17 cellular contexts compared by ENCODE assay signal in genomic region chr15:68602484-68603240, GRCh38. TPM values are rescaled to one million over a fixed set of nuclear protein-coding genes. Genes with fewer than 3 reads are reported as not detected.
DNase-seq lines count a peak whose midpoint lies in the region.
"Had no signal": no experiment of that assay in that cellular context is flagged by ENCODE, and none has a peak within 500 bp of the region (broad histone marks: within the 10 kb centered on the region; RNA-seq: fewer than 3 reads in every experiment).

No MANE protein-coding gene starts in this region.

- no CpG with 5 or more reads among the region's 12 CpGs for WGBS in neuronal stem cell (ENCODE audit: extremely low coverage in 2 of 2, insufficient read length in 2 of 2, insufficient replicate concordance in 1 of 2), 2 donors

- no peak overlapping the region for H4K8ac ChIP-seq in neuronal stem cell (ENCODE audit: low read depth, low read length)

- no peak overlapping the region for H3K9ac ChIP-seq in BLaER1 treated with 17β-estradiol and CSF1 and Interleukin-3, amounts not matched to agents 10 nM and 100 nM
- H3K9ac ChIP-seq in neuronal stem cell (ENCODE audit: low read depth, low read length, poor library complexity) = no peak overlapping the region
- H3K9ac ChIP-seq: SK-N-SH had no signal

- H3K4ac ChIP-seq in neuronal stem cell (ENCODE audit: low read length) = no peak overlapping the region

- peak overlapping the region in 7 of 11 experiments; percentile 27 to 83 (median 64); a peak in 14 of 22 replicates for H3K4me2 ChIP-seq in BLaER1 treated with 17β-estradiol and CSF1 and Interleukin-3, amounts not matched to agents 10 nM and 100 nM
- H3K4me2 ChIP-seq in neuronal stem cell (ENCODE audit: insufficient read depth, low read length, poor library complexity, severe bottlenecking) = no peak overlapping the region
- H3K4me2 ChIP-seq: SK-N-SH had no signal

- H2AK5ac ChIP-seq in neuronal stem cell (ENCODE audit: low read depth, low read length) = peak overlapping the region; percentile 48

- peaks cover 38 to 79% (median 63%) of the 10 kb centered on the region in 10 experiments for H3K4me1 ChIP-seq in BLaER1 treated with 17β-estradiol and CSF1 and Interleukin-3, amounts not matched to agents 10 nM and 100 nM
- H3K4me1 ChIP-seq in neuronal stem cell (ENCODE audit: control insufficient read depth in 2 of 2, insufficient read depth in 1 of 2, low read depth in 1 of 2, low read length in 2 of 2) = peaks cover 30 to 40% of the 10 kb centered on the region in 2 donors

- peak; percentile 88 to 96 for DNase-seq in NCI-H524 (lab: John Stamatoyannopoulos, UW)
- no peak for DNase-seq in neuronal stem cell (ENCODE audit: low spot score)
- no peak for DNase-seq in NCI-H1436 treated with DMSO at 0.1 percent for 48 hours (lab: John Stamatoyannopoulos, UW)
- no peak for DNase-seq in NCI-H774 (lab: John Stamatoyannopoulos, UW)
- DNase-seq in HuH-7.5 (ENCODE audit: low spot score) = no peak
- no peak for DNase-seq in NCI-H2196 (lab: John Stamatoyannopoulos, UW; ENCODE audit: unreplicated experiment)
- DNase-seq: DMS 273 treated with DMSO at 0.1 percent for 48 hours, GF-D8, HCEC 1CT, KG1, NCI-H146, NCI-H446, NCI-H748 treated with DMSO at 0.1 percent for 48 hours, SK-N-SH had no signal

- peaks cover 12 to 21% (median 17%) of the 10 kb centered on the region in 11 experiments for H3K9me3 ChIP-seq in BLaER1 treated with 17β-estradiol and CSF1 and Interleukin-3, amounts not matched to agents 10 nM and 100 nM (replicated peaks in 1 of 11)
- H3K9me3 ChIP-seq in neuronal stem cell (replicated peaks in 1 of 2; ENCODE audit: control insufficient read depth in 2 of 2, insufficient read depth in 1 of 2, low read depth in 1 of 2, low read length in 2 of 2) = no peaks in the 10 kb centered on the region
- H3K9me3 ChIP-seq: SK-N-SH had no signal

- H3K79me1 ChIP-seq in neuronal stem cell (ENCODE audit: low read depth, low read length) = peaks cover 4% of the 10 kb centered on the region

- peaks cover 0 to 12% (median 3%) of the 10 kb centered on the region in 11 experiments; a peak in 7 of 22 replicates for H3K36me3 ChIP-seq in BLaER1 treated with 17β-estradiol and CSF1 and Interleukin-3, amounts not matched to agents 10 nM and 100 nM
- no peaks in the 10 kb centered on the region for H3K36me3 ChIP-seq in neuronal stem cell (replicated peaks in 1 of 2; ENCODE audit: control insufficient read depth in 2 of 2, insufficient read depth in 2 of 2, low read length in 2 of 2)

- H3K23ac ChIP-seq in neuronal stem cell (ENCODE audit: low read depth, low read length, poor library complexity) = no peak overlapping the region

- H3K18ac ChIP-seq in neuronal stem cell (ENCODE audit: low read length) = peak overlapping the region; percentile 84

- no peak overlapping the region for H4K91ac ChIP-seq in neuronal stem cell (ENCODE audit: low read depth, low read length, poor library complexity)

- H4K20me1 ChIP-seq in BLaER1 treated with 17β-estradiol and CSF1 and Interleukin-3, amounts not matched to agents 10 nM and 100 nM = peaks cover 0 to 42% (median 5%) of the 10 kb centered on the region in 11 experiments; a peak in 6 of 22 replicates

- peak overlapping the region in 1 of 11 experiments; percentile 25; a peak in 1 of 22 replicates for H3K27ac ChIP-seq in BLaER1 treated with 17β-estradiol and CSF1 and Interleukin-3, amounts not matched to agents 10 nM and 100 nM
- peak overlapping the region; percentile 32 for H3K27ac ChIP-seq in cingulate gyrus (ENCODE audit: low read depth, low read length)
- H3K27ac ChIP-seq in neuronal stem cell (replicated peaks; ENCODE audit: low read length) = no peak overlapping the region
- H3K27ac ChIP-seq: C4-2B had no signal

- no peak overlapping the region for H3K14ac ChIP-seq in neuronal stem cell (ENCODE audit: low read length)

- no peak overlapping the region for H2AFZ ChIP-seq in neuronal stem cell (ENCODE audit: low read length)

- no peak overlapping the region for H2BK5ac ChIP-seq in neuronal stem cell (ENCODE audit: low read length)

- H3K4me3 ChIP-seq in BLaER1 treated with 17β-estradiol and CSF1 and Interleukin-3, amounts not matched to agents 10 nM and 100 nM = no peak overlapping the region
- H3K4me3 ChIP-seq in neuronal stem cell (ENCODE audit: low read length in 2 of 2) = no peak overlapping the region

- H3K27me3 ChIP-seq in BLaER1 treated with 17β-estradiol and CSF1 and Interleukin-3, amounts not matched to agents 10 nM and 100 nM = no peaks in the 10 kb centered on the region
- H3K27me3 ChIP-seq in neuronal stem cell (ENCODE audit: control insufficient read depth in 3 of 3, insufficient read depth in 3 of 3, low read depth in 1 of 3, low read length in 3 of 3) = no peaks in the 10 kb centered on the region

- H2BK120ac ChIP-seq in neuronal stem cell (ENCODE audit: low read depth, low read length) = no peak overlapping the region

- no peak overlapping the region for H2BK12ac ChIP-seq in neuronal stem cell (ENCODE audit: low read length)

- H2BK15ac ChIP-seq in neuronal stem cell (ENCODE audit: low read length) = peak overlapping the region; percentile 4

RNA-seq across cellular contexts. Expression of gene CORO2B, which starts 23.9 kb away (rescaled TPM):
- 6.9 TPM for polyA plus RNA-seq in neuronal stem cell (2013, experiment 1 of 2)
- 6.8 TPM for polyA plus RNA-seq in neuronal stem cell (2013, experiment 2 of 2)

Comparison
In these comparisons a context has a peak if more than half of its experiments do, and no peak if none do; other contexts are left out.
1. DNase-seq: peak in NCI-H524 (2 of 2); none in neuronal stem cell (single experiment), NCI-H1436 treated with DMSO at 0.1 percent for 48 hours (single experiment), NCI-H774 (single experiment), HuH-7.5 (single experiment) and NCI-H2196 (single experiment).